In genomic region chr12:130948136-130948535, GRCh38 we compare ENCODE assay signal across 18 cellular contexts.
A peak's percentile ranks its signal among the peaks of the same experiment; 100 is the strongest.
DNase-seq lines count a peak whose midpoint lies in the region.
"Had no signal": no experiment of that assay in that cellular context is flagged by ENCODE, and none has a peak within 500 bp of the region (broad histone marks: within the 10 kb centered on the region; RNA-seq: fewer than 3 reads in every experiment).

No MANE protein-coding gene starts in this region.

- DNase-seq in NCI-H1417 (lab: John Stamatoyannopoulos, UW): peak in 2 of 3 experiments; percentile 6 to 30
- no peak for DNase-seq in NCI-H1417 treated with DMSO at 0.1 percent for 48 hours (lab: John Stamatoyannopoulos, UW)
- peak; percentile 80 for DNase-seq in NCI-H2029 (lab: John Stamatoyannopoulos, UW)
- DNase-seq in astrocyte of the hippocampus (ENCODE audit: low read depth, low spot score): peak; percentile 5
- DNase-seq in left kidney (ENCODE audit: low read depth, low spot score): peak; percentile 31
- no peak for DNase-seq in GOT3 (lab: John Stamatoyannopoulos, UW)
- no peak for DNase-seq in activated naive CD4-positive, alpha-beta T cell (lab: John Stamatoyannopoulos, UW)
- no peak for DNase-seq in stimulated activated naive CD4-positive, alpha-beta T cell (lab: John Stamatoyannopoulos, UW)
- DNase-seq: 8988T; activated B cell treated with CpG ODN at 0.5 μM for 24 hours; central memory CD4-positive, alpha-beta T cell; DMS79 treated with DMSO at 0.1 percent for 48 hours; Kasumi-1; mesenchymal stem cell; NCI-H1694; spleen; T-helper 1 cell; tibial artery had no signal

Comparison
In these comparisons a context has a peak if more than half of its experiments do, and no peak if none do; other contexts are left out.
1. DNase-seq: peak in NCI-H1417 (2 of 3), NCI-H2029 (single experiment), astrocyte of the hippocampus (single experiment) and left kidney (single experiment); none in NCI-H1417 treated with DMSO at 0.1 percent for 48 hours (single experiment), GOT3 (single experiment), activated naive CD4-positive, alpha-beta T cell (0 of 4) and stimulated activated naive CD4-positive, alpha-beta T cell (0 of 6).